In genomic region chr3:53243165-53243564, GRCh38 we compare ENCODE assay signal across 9 cellular contexts. TPM values are rescaled to one million over a fixed set of nuclear protein-coding genes. Genes with fewer than 3 reads are reported as not detected.
A peak's percentile ranks its signal among the peaks of the same experiment; 100 is the strongest.
DNase-seq lines count a peak whose midpoint lies in the region; ATAC-seq and TF ChIP-seq lines count a peak whose summit lies in the region.
"Had no signal": no experiment of that assay in that cellular context is flagged by ENCODE, and none has a peak within 500 bp of the region (broad histone marks: within the 10 kb centered on the region; RNA-seq: fewer than 3 reads in every experiment).

No MANE protein-coding gene starts in this region.

- no TSS peak for BruUV-seq in HCT116 (replicated peaks; lab: Mats Ljungman, UMichigan)

- peaks cover 99% of the 10 kb centered on the region for H3K79me2 ChIP-seq in HCT116 (ENCODE audit: insufficient read depth, low read length)

- POLR2A ChIA-PET in HCT116 (lab: Charles Lee), result no interaction called here

- H3K27ac ChIP-seq in HCT116 (ENCODE audit: low read depth, low read length) (peak overlapping the region; percentile 82; the same call in 1 of the 2 replicates), ascending aorta (peak overlapping the region; percentile 6 to 47), spleen (peak overlapping the region in 6 of 8 donors; percentile 15 to 86 (median 44))

- TF ChIP-seq CTCF in HCT116 (IDR thresholded peaks at IDR 0.05 in 2 of 3, conservative IDR thresholded peaks at IDR 0.05 in 1 of 3; ENCODE audit: borderline replicate concordance in 1 of 3, insufficient read depth in 1 of 3, low read depth in 2 of 3, low read length in 2 of 3) (no peak), ascending aorta (IDR thresholded peaks at IDR 0.05) (no peak), spleen (IDR thresholded peaks at IDR 0.05 in 8 of 11, conservative IDR thresholded peaks at IDR 0.05 in 3 of 11) (no peak)

- DNase-seq in HCT116 (ENCODE audit: low read depth, low spot score), result no peak
- DNase-seq in ascending aorta (ENCODE audit: low spot score in 2 of 2), result no peak
- peak; percentile 49 for DNase-seq in left ventricle myocardium superior
- DNase-seq in spleen, result no peak
- DNase-seq in ureter (ENCODE audit: low spot score), result no peak
- DNase-seq in stimulated activated CD4-positive, alpha-beta T cell treated with anti-CD3 and anti-CD28 coated beads, Interleukin-4, amount 100 ng/mL, for 24 hours, result no peak

- H3K36me3 ChIP-seq in HCT116 (ENCODE audit: control insufficient read depth in 1 of 2, insufficient read depth in 2 of 2, low read length in 2 of 2), result peaks cover 11 to 43% of the 10 kb centered on the region in 2 experiments
- peaks cover 39% of the 10 kb centered on the region in 2 donors for H3K36me3 ChIP-seq in ascending aorta
- peaks cover 3 to 76% (median 40%) of the 10 kb centered on the region in 6 donors for H3K36me3 ChIP-seq in spleen

- CTCF ChIA-PET in HCT116 (lab: Charles Lee), result no interaction called here

- no peak for TF ChIP-seq RAD21 in HCT116 (IDR thresholded peaks at IDR 0.05; ENCODE audit: low read depth)

- TF ChIP-seq POLR2A in HCT116 (IDR thresholded peaks at IDR 0.05; ENCODE audit: borderline replicate concordance, extremely low read depth, insufficient read depth, insufficient read length), result no peak
- TF ChIP-seq POLR2A in spleen (IDR thresholded peaks at IDR 0.05), result no peak

- H3K9me3 ChIP-seq in HCT116 (ENCODE audit: control insufficient read depth in 1 of 2, insufficient read depth in 1 of 2, low read depth in 1 of 2, low read length in 2 of 2), result no peaks in the 10 kb centered on the region
- no peaks in the 10 kb centered on the region for H3K9me3 ChIP-seq in ascending aorta
- peaks cover 0 to 4% (median 0%) of the 10 kb centered on the region in 8 donors for H3K9me3 ChIP-seq in spleen

- H3K4me2 ChIP-seq in HCT116 (ENCODE audit: low read length), result no peak overlapping the region

- H3K27me3 ChIP-seq in HCT116 (ENCODE audit: insufficient read depth, low read length), result no peaks in the 10 kb centered on the region
- H3K27me3 ChIP-seq in ascending aorta, result no peaks in the 10 kb centered on the region
- H3K27me3 ChIP-seq in spleen (replicated peaks in 1 of 7), result no peaks in the 10 kb centered on the region

- no peak overlapping the region for H2AFZ ChIP-seq in HCT116 (ENCODE audit: low read depth, low read length, poor library complexity, severe bottlenecking)

- H3K4me3 ChIP-seq in HCT116 (replicated peaks in 1 of 2; ENCODE audit: low read depth in 1 of 2, low read length in 2 of 2) (no peak overlapping the region), ascending aorta (no peak overlapping the region), spleen (no peak overlapping the region)

- 68 to 77% (median 74%) methylated on average over 14 of the region's 14 CpGs for WGBS in spleen, 5 donors

- ATAC-seq in HCT116 (no peak), left ventricle myocardium superior (peak; percentile 17), GM18517 (IDR thresholded peaks at IDR 0.05; ENCODE audit: unreplicated experiment) (no peak), GM18520 (IDR thresholded peaks at IDR 0.05; ENCODE audit: unreplicated experiment) (no peak)
- ATAC-seq: left lobe of liver had no signal

- no peaks in the 10 kb centered on the region for H3K9me2 ChIP-seq in HCT116 (ENCODE audit: insufficient read depth)

- RAD21 ChIA-PET in HCT116 (lab: Charles Lee; ENCODE audit: low non-redundant PET in 1 of 2, low total read pairs in 2 of 2, uncharacterized antibody in 2 of 2, unreplicated experiment in 2 of 2), result no interaction called here

- intact Hi-C loops in HCT116 (cut with micrococcal nuclease) (no loop called here), ascending aorta (cut with DNase I) (no loop called here), left ventricle myocardium superior (cut with micrococcal nuclease) (no loop called here), spleen (cut with DNase I; ENCODE audit: low total_unique reads) (no loop called here)

- H4K20me1 ChIP-seq in HCT116 (ENCODE audit: insufficient read depth), result peaks cover 16% of the 10 kb centered on the region; the same call in 1 of the 2 replicates

- H3K9ac ChIP-seq in HCT116 (ENCODE audit: low read length), result no peak overlapping the region

- peaks cover 38 to 84% of the 10 kb centered on the region in 2 experiments for H3K4me1 ChIP-seq in HCT116 (ENCODE audit: control insufficient read depth in 1 of 2, insufficient read depth in 2 of 2, low read length in 2 of 2)
- H3K4me1 ChIP-seq in ascending aorta, result peaks cover 0 to 12% of the 10 kb centered on the region in 2 donors
- H3K4me1 ChIP-seq in spleen, result peaks cover 9 to 97% (median 62%) of the 10 kb centered on the region in 6 donors

TF ChIP-seq in HCT116, 20 proteins besides CTCF, POLR2A, EP300 and RAD21:
- TF ChIP-seq POLR2AphosphoS5 (IDR thresholded peaks at IDR 0.05; ENCODE audit: low read depth, low read length) (no peak), SRF (IDR thresholded peaks at IDR 0.05; ENCODE audit: low read depth) (no peak), MAX (IDR thresholded peaks at IDR 0.05) (no peak), CBX3 (IDR thresholded peaks at IDR 0.05; ENCODE audit: low read depth) (no peak), SP1 (IDR thresholded peaks at IDR 0.05; ENCODE audit: low read depth) (no peak), ZBTB33 (IDR thresholded peaks at IDR 0.05; ENCODE audit: extremely low read depth, insufficient replicate concordance, low read length) (no peak), CEBPB (IDR thresholded peaks at IDR 0.05; ENCODE audit: low read depth) (no peak), ELF1 (IDR thresholded peaks at IDR 0.05; ENCODE audit: borderline replicate concordance, low read depth) (no peak), JUND (IDR thresholded peaks at IDR 0.05) (no peak), ZFX (IDR thresholded peaks at IDR 0.05) (no peak), EGR1 (IDR thresholded peaks at IDR 0.05; ENCODE audit: low read depth) (no peak), FOSL1 (IDR thresholded peaks at IDR 0.05; ENCODE audit: low read depth) (no peak), EZH2phosphoT487 (IDR thresholded peaks at IDR 0.05; ENCODE audit: borderline replicate concordance) (no peak), REST (IDR thresholded peaks at IDR 0.05; ENCODE audit: low read depth) (no peak), SIN3A (IDR thresholded peaks at IDR 0.05; ENCODE audit: low read depth) (no peak), YY1 (IDR thresholded peaks at IDR 0.05; ENCODE audit: extremely low read depth, insufficient replicate concordance, low read depth, low read length) (no peak), EZH2 (IDR thresholded peaks at IDR 0.05) (no peak)

RNA-seq across cellular contexts. Expression of gene TKT, which starts 12.7 kb away (rescaled TPM):
- 634 TPM for total RNA-seq in HCT116 (2021; ENCODE audit: unreplicated experiment)
- polyA plus RNA-seq in HCT116 (2012), result 697 and 731 TPM in 2 replicates
- total RNA-seq in ascending aorta, result 219 TPM
- 41.6 TPM for total RNA-seq in left ventricle myocardium superior
- total RNA-seq in spleen, result 100 to 1,000 TPM; 253 to 490 (median 287) TPM
- polyA plus RNA-seq in spleen, result 100 to 1,000 TPM; 110 to 195 (median 137) TPM
- 194 TPM for total RNA-seq in ureter

Comparison
In these comparisons a context has a peak if more than half of its experiments do, and no peak if none do; other contexts are left out.
1. H3K27ac ChIP-seq: peak in every context shown above with its lines; median percentile 82 in HCT116; 44 in spleen; 26 in ascending aorta.